In the genomic region with DNA sequence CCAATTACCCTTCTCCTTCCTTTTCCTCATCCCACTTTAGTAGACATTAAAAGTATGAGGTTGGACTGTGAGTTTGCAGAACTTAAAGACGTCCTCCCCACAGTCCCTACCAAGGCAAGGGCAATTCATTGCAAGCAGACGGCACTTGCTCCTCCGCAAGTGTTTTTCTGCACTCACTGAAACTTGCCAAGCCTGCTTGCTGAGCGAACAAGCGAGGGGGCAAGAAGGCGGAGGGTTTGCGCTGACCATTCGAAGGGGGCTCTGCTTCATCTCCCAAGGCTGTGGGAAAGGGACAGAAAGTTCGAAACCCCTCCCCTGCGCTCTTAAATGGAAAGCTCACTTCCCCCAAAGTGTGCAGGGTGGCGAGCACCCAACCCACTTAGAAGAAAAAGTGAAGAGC, we compare ENCODE assay signal across 10 cellular contexts. TPM values are rescaled to one million over a fixed set of nuclear protein-coding genes. Genes with fewer than 3 reads are reported as not detected.
DNase-seq lines count a peak whose midpoint lies in the region; ATAC-seq, FAIRE-seq and TF ChIP-seq lines count a peak whose summit lies in the region.
"Had no signal": no experiment of that assay in that cellular context is flagged by ENCODE, and none has a peak within 500 bp of the region (broad histone marks: within the 10 kb centered on the region; RNA-seq: fewer than 3 reads in every experiment).

No MANE protein-coding gene starts in this region.

- no peak overlapping the region for H3K27ac Mint-ChIP-seq in activated CD4-positive, alpha-beta T cell treated with anti-CD3 and anti-CD28 coated beads, Interleukin-2, amount 10 ng/mL, durations not matched to agents 24 days and 14 days

- intact Hi-C loops in Right ventricle myocardium superior (cut with DNase I) (no loop called here), cardiac septum (cut with DNase I) (loop anchor here (5.0 kb wide), 1 partner anchor 427 kb away; no protein-coding TSS in a partner anchor), endothelial cell of umbilical vein (cut with micrococcal nuclease) (loop anchor here (1.0 to 10.0 kb wide), 8 partner anchors 40 to 634 kb away; a partner anchor contains a TSS), uterus (cut with DNase I; ENCODE audit: low total_unique reads) (no loop called here)
- intact Hi-C loops in activated CD4-positive, alpha-beta T cell treated with anti-CD3 and anti-CD28 coated beads, Interleukin-2, amount 10 ng/mL, durations not matched to agents 24 days and 14 days (cut with micrococcal nuclease): loop anchor here (5.0 kb wide), 1 partner anchor 427 kb away; no protein-coding TSS in a partner anchor

- no peak overlapping the region for H3K4me3 Mint-ChIP-seq in activated CD4-positive, alpha-beta T cell treated with anti-CD3 and anti-CD28 coated beads, Interleukin-2, amount 10 ng/mL, durations not matched to agents 24 days and 14 days

- H3K4me1 Mint-ChIP-seq in activated CD4-positive, alpha-beta T cell treated with anti-CD3 and anti-CD28 coated beads, Interleukin-2, amount 10 ng/mL, durations not matched to agents 24 days and 14 days: peaks cover 2% of the 10 kb centered on the region

- H3K36me3 ChIP-seq in endothelial cell of umbilical vein (ENCODE audit: control insufficient read depth in 2 of 2, extremely low read depth in 1 of 2, insufficient read depth in 2 of 2, low read length in 2 of 2) (no peaks in the 10 kb centered on the region), muscle layer of duodenum (ENCODE audit: control insufficient read depth in 1 of 2, insufficient read depth in 2 of 2, low read length in 2 of 2) (no peaks in the 10 kb centered on the region), uterus (no peaks in the 10 kb centered on the region)

- peak overlapping the region; percentile 8 for H2AFZ ChIP-seq in endothelial cell of umbilical vein (ENCODE audit: low read depth, low read length)

- no peak for FAIRE-seq in endothelial cell of umbilical vein (lab: Jason Lieb, UNC)

- no TSS peak for BruUV-seq in endothelial cell of umbilical vein (replicated peaks; lab: Mats Ljungman, UMichigan)

- no peaks in the 10 kb centered on the region for H3K9me3 ChIP-seq in endothelial cell of umbilical vein (replicated peaks; ENCODE audit: control insufficient read depth, insufficient read depth, low read length)
- H3K9me3 ChIP-seq in muscle layer of duodenum (ENCODE audit: control insufficient read depth in 1 of 2, low read length in 2 of 2): no peaks in the 10 kb centered on the region
- no peaks in the 10 kb centered on the region for H3K9me3 ChIP-seq in uterus

- H3K27me3 ChIP-seq in endothelial cell of umbilical vein (ENCODE audit: control insufficient read depth in 2 of 2, insufficient read depth in 2 of 2, low read length in 2 of 2) (no peaks in the 10 kb centered on the region), muscle layer of duodenum (ENCODE audit: low read depth, low read length) (no peaks in the 10 kb centered on the region), uterus (no peaks in the 10 kb centered on the region)

- peaks cover 16% of the 10 kb centered on the region for H3K79me2 ChIP-seq in endothelial cell of umbilical vein (ENCODE audit: control insufficient read depth, insufficient read depth, low read length)

- no peaks in the 10 kb centered on the region for H3K9me1 ChIP-seq in endothelial cell of umbilical vein (replicated peaks; ENCODE audit: control insufficient read depth, extremely low read depth, insufficient read depth, low read length)

- dilution Hi-C loops in endothelial cell of umbilical vein (cut with MboI; ENCODE audit: extremely low pct_ligation_motif_present, low sequenced_read_pairs): no loop called here

- no peak for TF ChIP-seq CTCF in endothelial cell of umbilical vein (IDR thresholded peaks at IDR 0.05; ENCODE audit: extremely low read depth in 1 of 2, insufficient read depth in 1 of 2, low read depth in 1 of 2, low read length in 2 of 2)
- no peak for TF ChIP-seq CTCF in uterus (IDR thresholded peaks at IDR 0.05)

- POLR2A ChIA-PET in endothelial cell of umbilical vein (lab: Charles Lee): no interaction called here

- H3K9me3 Mint-ChIP-seq in activated CD4-positive, alpha-beta T cell treated with anti-CD3 and anti-CD28 coated beads, Interleukin-2, amount 10 ng/mL, durations not matched to agents 24 days and 14 days: no peaks in the 10 kb centered on the region

- ATAC-seq in Right ventricle myocardium superior (ENCODE audit: poor library complexity): peak; percentile 16
- no peak for ATAC-seq in HG03571 (IDR thresholded peaks at IDR 0.05; ENCODE audit: unreplicated experiment)

- no peaks in the 10 kb centered on the region for H4K20me1 ChIP-seq in endothelial cell of umbilical vein (replicated peaks; ENCODE audit: control insufficient read depth, extremely low read depth, insufficient read depth, low read length)

- TF ChIP-seq POLR2A in endothelial cell of umbilical vein (IDR thresholded peaks at IDR 0.05; ENCODE audit: low read depth, low read length) (no peak), uterus (IDR thresholded peaks at IDR 0.05) (no peak)

- peak overlapping the region; percentile 89 for H3K9ac ChIP-seq in endothelial cell of umbilical vein (replicated peaks; ENCODE audit: extremely low read depth, insufficient read depth, low read length)

- H3K4me3 ChIP-seq in endothelial cell of umbilical vein (replicated peaks in 1 of 3; ENCODE audit: insufficient read depth in 1 of 3, low read depth in 1 of 3, low read length in 3 of 3): peak overlapping the region in 2 of 3 experiments; percentile 43 to 94
- H3K4me3 ChIP-seq in muscle layer of duodenum (ENCODE audit: low read depth in 1 of 2, low read length in 2 of 2): peak overlapping the region; percentile 74 to 76
- H3K4me3 ChIP-seq in uterus: peak overlapping the region; percentile 52

- peak overlapping the region; percentile 86 for H3K4me2 ChIP-seq in endothelial cell of umbilical vein (ENCODE audit: insufficient read depth, low read length)

- DNase-seq in Right ventricle myocardium superior: no peak
- DNase-seq in cardiac septum (ENCODE audit: low spot score): no peak
- DNase-seq in endothelial cell of umbilical vein (ENCODE audit: low read depth, low spot score): peak; percentile 48
- DNase-seq in uterus: no peak
- DNase-seq in NCI-H82 (lab: John Stamatoyannopoulos, UW): no peak
- no peak for DNase-seq in activated CD4-positive, alpha-beta T cell treated with anti-CD3 and anti-CD28 coated beads, Interleukin-2, amount 10 ng/mL, durations not matched to agents 24 days and 14 days
- DNase-seq: T-helper 1 cell had no signal

- peak overlapping the region; percentile 19 for H3K27ac ChIP-seq in endothelial cell of umbilical vein (ENCODE audit: insufficient read depth, low read depth, low read length)
- peak overlapping the region; percentile 89 for H3K27ac ChIP-seq in muscle layer of duodenum (ENCODE audit: low read length)
- peak overlapping the region; percentile 80 to 85 for H3K27ac ChIP-seq in uterus
- H3K27ac ChIP-seq: C4-2B had no signal

- H3K27me3 Mint-ChIP-seq in activated CD4-positive, alpha-beta T cell treated with anti-CD3 and anti-CD28 coated beads, Interleukin-2, amount 10 ng/mL, durations not matched to agents 24 days and 14 days: peaks cover 36% of the 10 kb centered on the region

- H3K36me3 Mint-ChIP-seq in activated CD4-positive, alpha-beta T cell treated with anti-CD3 and anti-CD28 coated beads, Interleukin-2, amount 10 ng/mL, durations not matched to agents 24 days and 14 days (ENCODE audit: low read depth): no peaks in the 10 kb centered on the region

- H3K4me1 ChIP-seq in endothelial cell of umbilical vein (ENCODE audit: control insufficient read depth, extremely low read depth, insufficient read depth, low read length): peaks cover 23% of the 10 kb centered on the region
- peaks cover 0 to 8% of the 10 kb centered on the region in 2 donors for H3K4me1 ChIP-seq in muscle layer of duodenum (ENCODE audit: control insufficient read depth in 1 of 2, insufficient read depth in 2 of 2, low read length in 2 of 2)
- H3K4me1 ChIP-seq in uterus: no peaks in the 10 kb centered on the region

- CTCF ChIA-PET in endothelial cell of umbilical vein (lab: Charles Lee): interaction anchor here (0.8 to 4.1 kb wide), 8 partner anchors 14 to 499 kb away, joined by 3 to 18 read pairs (median 6); no protein-coding TSS in a partner anchor

TF ChIP-seq in endothelial cell of umbilical vein, 7 proteins besides CTCF, POLR2A, EP300 and RAD21:
- TF ChIP-seq FOS (IDR thresholded peaks at IDR 0.05; ENCODE audit: borderline replicate concordance, insufficient read depth, low read length) (no peak), EZH2 (IDR thresholded peaks at IDR 0.05; ENCODE audit: borderline replicate concordance, low read depth, low read length, severe bottlenecking) (no peak), GATA2 (IDR thresholded peaks at IDR 0.05; ENCODE audit: insufficient read depth, insufficient read length, low read depth, low read length) (no peak), POLR2AphosphoS5 (IDR thresholded peaks at IDR 0.05; ENCODE audit: insufficient read depth, low read depth, low read length) (no peak), MYC (IDR thresholded peaks at IDR 0.05; ENCODE audit: low read depth, low read length) (no peak)

RNA-seq across cellular contexts. Expression of a gene that starts 1.5 kb away (rescaled TPM):
- total RNA-seq in Right ventricle myocardium superior: 7.3 TPM
- total RNA-seq in cardiac septum: 35.7 TPM
- total RNA-seq in endothelial cell of umbilical vein: 24.5 and 29.8 TPM in 2 replicates
- polyA plus RNA-seq in endothelial cell of umbilical vein: 18.1 and 21.3 TPM in 2 replicates
- polyA plus RNA-seq in endothelial cell of umbilical vein (2011; cell fraction: cytosol; rRNA removed): 11.7 and 15.2 TPM in 2 replicates
- 76.8 and 83.8 TPM in 2 replicates for polyA plus RNA-seq in endothelial cell of umbilical vein (2011; cell fraction: nucleus; rRNA removed)
- 20.4 and 23.7 TPM in 2 replicates for polyA plus RNA-seq in endothelial cell of umbilical vein (2012)
- polyA minus RNA-seq in endothelial cell of umbilical vein: 59.9 and 81.1 TPM in 2 replicates
- 13.6 TPM for polyA minus RNA-seq in endothelial cell of umbilical vein (2011; cell fraction: cytosol; rRNA and poly(A)+ RNA removed)
- 101 and 113 TPM in 2 replicates for polyA minus RNA-seq in endothelial cell of umbilical vein (2011; cell fraction: nucleus; rRNA and poly(A)+ RNA removed)
- total RNA-seq in uterus: 10 to 100 TPM in 3 of 4 donors, 1 to 10 TPM in 1; 9.1 to 29.2 (median 18.8) TPM
- 0.14 TPM in 1 of 2 replicates, not detected in the other for total RNA-seq in activated CD4-positive, alpha-beta T cell treated with anti-CD3 and anti-CD28 coated beads, Interleukin-2, amount 10 ng/mL, durations not matched to agents 24 days and 14 days

Comparison
In these comparisons a context has a peak if more than half of its experiments do, and no peak if none do; other contexts are left out.
1. intact Hi-C loops: an anchor here in cardiac septum (5.0 kb wide), endothelial cell of umbilical vein (1.0 to 10.0 kb wide) and activated CD4-positive, alpha-beta T cell treated with anti-CD3 and anti-CD28 coated beads, Interleukin-2, amount 10 ng/mL, durations not matched to agents 24 days and 14 days (5.0 kb wide); none called in Right ventricle myocardium superior and uterus.
2. H3K27ac ChIP-seq: peak in every context shown above with its lines; median percentile 89 in muscle layer of duodenum; 82 in uterus; 19 in endothelial cell of umbilical vein.